In genomic region chr5:160213537-160213936, GRCh38 we compare ENCODE assay signal across 15 cellular contexts. TPM values are rescaled to one million over a fixed set of nuclear protein-coding genes. Genes with fewer than 3 reads are reported as not detected.
A peak's percentile ranks its signal among the peaks of the same experiment; 100 is the strongest.
DNase-seq lines count a peak whose midpoint lies in the region; ATAC-seq and TF ChIP-seq lines count a peak whose summit lies in the region.
"Had no signal": no experiment of that assay in that cellular context is flagged by ENCODE, and none has a peak within 500 bp of the region (broad histone marks: within the 10 kb centered on the region; RNA-seq: fewer than 3 reads in every experiment).

No MANE protein-coding gene starts in this region.

- H3K9ac ChIP-seq in MM.1S (ENCODE audit: low read length): no peak overlapping the region

- 73 to 85% methylated on average over 5 of the region's 5 CpGs for WGBS in lung, 2 donors

- H3K9me2 ChIP-seq in MM.1S (replicated peaks; ENCODE audit: insufficient read depth, low read length): no peaks in the 10 kb centered on the region

- ATAC-seq in lung (ENCODE audit: insufficient read depth, low FRiP score): no peak
- no peak for ATAC-seq in GM19467 (IDR thresholded peaks at IDR 0.05; ENCODE audit: unreplicated experiment)
- ATAC-seq: left cardiac atrium; stimulated activated naive B cell treated with anti-CD40 and anti-IgM and Interleukin-4, amounts not matched to agents 10 μg/mL and 1 μg/mL and 100 μg/mL, for 72 hours had no signal

- H3K4me2 ChIP-seq in MM.1S (ENCODE audit: low read depth, low read length): peak overlapping the region; percentile 18; the same call in 1 of the 2 replicates

- no peaks in the 10 kb centered on the region for H3K9me3 Mint-ChIP-seq in nephron progenitor cell
- no peaks in the 10 kb centered on the region for H3K9me3 Mint-ChIP-seq in activated naive CD8-positive, alpha-beta T cell treated with anti-CD3 and anti-CD28 coated beads for 36 hours
- H3K9me3 Mint-ChIP-seq: nephron; stimulated activated naive B cell treated with anti-CD40 and anti-IgM and Interleukin-4, amounts not matched to agents 10 μg/mL and 1 μg/mL and 100 μg/mL, for 72 hours had no signal

- no peaks in the 10 kb centered on the region for H3K27me3 ChIP-seq in MM.1S (replicated peaks; ENCODE audit: insufficient read depth, low read length)
- no peaks in the 10 kb centered on the region for H3K27me3 ChIP-seq in lung (ENCODE audit: control insufficient read depth, insufficient read depth)
- H3K27me3 ChIP-seq: SJCRH30 had no signal

- peak; percentile 25 for DNase-seq in NCI-H2171 treated with DMSO at 0.1 percent for 48 hours (lab: John Stamatoyannopoulos, UW)
- DNase-seq in NCI-H2171 (lab: John Stamatoyannopoulos, UW): no peak
- peak; percentile 71 for DNase-seq in MM.1S
- DNase-seq in SHP77 (lab: John Stamatoyannopoulos, UW): peak; percentile 51 to 73
- DNase-seq in lung (ENCODE audit: low spot score): peak; percentile 46
- no peak for DNase-seq in nephron progenitor cell
- DNase-seq in activated naive CD8-positive, alpha-beta T cell treated with anti-CD3 and anti-CD28 coated beads for 36 hours: no peak
- DNase-seq: activated CD4-positive, alpha-beta T cell treated with anti-CD3 and anti-CD28 coated beads for 4 hours; activated effector memory CD4-positive, alpha-beta T cell treated with anti-CD3 and anti-CD28 coated beads, Interleukin-2, amount 50 U/mL, for 16 hours; H7; left cardiac atrium; stimulated activated naive B cell treated with anti-CD40 and anti-IgM and Interleukin-4, amounts not matched to agents 10 μg/mL and 1 μg/mL and 100 μg/mL, for 72 hours had no signal

- H3K4me1 ChIP-seq in MM.1S (ENCODE audit: low read length) (no peaks in the 10 kb centered on the region), lung (ENCODE audit: control insufficient read depth in 2 of 2, insufficient read depth in 2 of 2, low read length in 2 of 2) (no peaks in the 10 kb centered on the region)
- H3K4me1 ChIP-seq: SJCRH30 had no signal

- H3K79me2 ChIP-seq in MM.1S (ENCODE audit: low read length): no peaks in the 10 kb centered on the region

- no peak overlapping the region for H3K27ac ChIP-seq in MM.1S (ENCODE audit: low read length)
- no peak overlapping the region for H3K27ac ChIP-seq in lung (ENCODE audit: low read depth in 1 of 2, low read length in 1 of 2)
- H3K27ac ChIP-seq: SJCRH30 had no signal

- H4K20me1 ChIP-seq in MM.1S (ENCODE audit: insufficient read depth, low read length): no peaks in the 10 kb centered on the region

- H3K36me3 Mint-ChIP-seq in nephron progenitor cell (ENCODE audit: low read depth): no peaks in the 10 kb centered on the region
- H3K36me3 Mint-ChIP-seq in activated naive CD8-positive, alpha-beta T cell treated with anti-CD3 and anti-CD28 coated beads for 36 hours: no peaks in the 10 kb centered on the region
- H3K36me3 Mint-ChIP-seq: stimulated activated naive B cell treated with anti-CD40 and anti-IgM and Interleukin-4, amounts not matched to agents 10 μg/mL and 1 μg/mL and 100 μg/mL, for 72 hours had no signal

- no peak for TF ChIP-seq CTCF in MM.1S (IDR thresholded peaks at IDR 0.05; ENCODE audit: low read length)
- no peak for TF ChIP-seq CTCF in lung (IDR thresholded peaks at IDR 0.05; ENCODE audit: control extremely low read depth, extremely low read depth)
- no peak for TF ChIP-seq CTCF in nephron progenitor cell (IDR thresholded peaks at IDR 0.05)

- H3K4me1 Mint-ChIP-seq in nephron progenitor cell: peaks cover 14% of the 10 kb centered on the region
- no peaks in the 10 kb centered on the region for H3K4me1 Mint-ChIP-seq in activated naive CD8-positive, alpha-beta T cell treated with anti-CD3 and anti-CD28 coated beads for 36 hours
- H3K4me1 Mint-ChIP-seq: nephron; stimulated activated naive B cell treated with anti-CD40 and anti-IgM and Interleukin-4, amounts not matched to agents 10 μg/mL and 1 μg/mL and 100 μg/mL, for 72 hours had no signal

- H3K4me3 ChIP-seq in MM.1S (ENCODE audit: low read length): peak overlapping the region; percentile 17; the same call in 1 of the 2 replicates
- H3K4me3 ChIP-seq in lung: no peak overlapping the region
- H3K4me3 ChIP-seq: SJCRH30 had no signal

- H2AFZ ChIP-seq in MM.1S (ENCODE audit: low read length): peak overlapping the region; percentile 50

- no peaks in the 10 kb centered on the region for H3K36me3 ChIP-seq in MM.1S (replicated peaks; ENCODE audit: insufficient read depth, low read length)
- no peaks in the 10 kb centered on the region for H3K36me3 ChIP-seq in lung (ENCODE audit: control insufficient read depth in 2 of 2, insufficient read depth in 2 of 2, low read length in 2 of 2)
- H3K36me3 ChIP-seq: SJCRH30 had no signal

- H3K27me3 Mint-ChIP-seq in nephron progenitor cell (ENCODE audit: low read depth, poor library complexity): peaks cover 23% of the 10 kb centered on the region
- no peaks in the 10 kb centered on the region for H3K27me3 Mint-ChIP-seq in activated naive CD8-positive, alpha-beta T cell treated with anti-CD3 and anti-CD28 coated beads for 36 hours
- H3K27me3 Mint-ChIP-seq: stimulated activated naive B cell treated with anti-CD40 and anti-IgM and Interleukin-4, amounts not matched to agents 10 μg/mL and 1 μg/mL and 100 μg/mL, for 72 hours had no signal

- no peaks in the 10 kb centered on the region for H3F3A ChIP-seq in MM.1S (ENCODE audit: insufficient read depth, low read length)

- no peak overlapping the region for H3K4me3 Mint-ChIP-seq in nephron progenitor cell
- no peak overlapping the region for H3K4me3 Mint-ChIP-seq in activated naive CD8-positive, alpha-beta T cell treated with anti-CD3 and anti-CD28 coated beads for 36 hours
- H3K4me3 Mint-ChIP-seq: nephron; stimulated activated naive B cell treated with anti-CD40 and anti-IgM and Interleukin-4, amounts not matched to agents 10 μg/mL and 1 μg/mL and 100 μg/mL, for 72 hours had no signal

- H3K9me3 ChIP-seq in MM.1S (replicated peaks; ENCODE audit: insufficient read depth, low read length) (no peaks in the 10 kb centered on the region), lung (ENCODE audit: control insufficient read depth in 2 of 2, insufficient read depth in 1 of 2, low read length in 1 of 2) (no peaks in the 10 kb centered on the region)
- H3K9me3 ChIP-seq: SJCRH30 had no signal

- no peak overlapping the region for H3K27ac Mint-ChIP-seq in nephron progenitor cell
- no peak overlapping the region for H3K27ac Mint-ChIP-seq in activated naive CD8-positive, alpha-beta T cell treated with anti-CD3 and anti-CD28 coated beads for 36 hours
- H3K27ac Mint-ChIP-seq: nephron; stimulated activated naive B cell treated with anti-CD40 and anti-IgM and Interleukin-4, amounts not matched to agents 10 μg/mL and 1 μg/mL and 100 μg/mL, for 72 hours had no signal

RNA-seq across cellular contexts. Expression of gene FABP6, which starts 15.8 kb away (rescaled TPM):
- total RNA-seq in lung: 10 to 100 TPM in 1 of 2 donors, 1 to 10 TPM in 1; 5.0 to 13.1 TPM
- 1 to 10 TPM; 6.0 to 6.6 TPM for polyA plus RNA-seq in lung
- total RNA-seq in activated naive CD8-positive, alpha-beta T cell treated with anti-CD3 and anti-CD28 coated beads for 36 hours: not detected

Comparison
In these comparisons a context has a peak if more than half of its experiments do, and no peak if none do; other contexts are left out.
1. DNase-seq: peak in NCI-H2171 treated with DMSO at 0.1 percent for 48 hours (single experiment), MM.1S (single experiment), SHP77 (2 of 2) and lung (single experiment); none in NCI-H2171 (single experiment), nephron progenitor cell (single experiment) and activated naive CD8-positive, alpha-beta T cell treated with anti-CD3 and anti-CD28 coated beads for 36 hours (single experiment).
2. RNA of gene FABP6, which starts 15.8 kb away (total RNA-seq): 5.0 to 13.1 TPM in lung; not detected in activated naive CD8-positive, alpha-beta T cell treated with anti-CD3 and anti-CD28 coated beads for 36 hours; every median in the first group is over 4 times any median in the second.